ENCODE assay signal across 8 cellular contexts in genomic region chr19:48170817-48171347, GRCh38. TPM values are rescaled to one million over a fixed set of nuclear protein-coding genes. Genes with fewer than 3 reads are reported as not detected.
A peak's percentile ranks its signal among the peaks of the same experiment; 100 is the strongest.
DNase-seq lines count a peak whose midpoint lies in the region; ATAC-seq and TF ChIP-seq lines count a peak whose summit lies in the region.

No MANE protein-coding gene starts in this region.

- peak overlapping the region; percentile 86 to 99 (median 98) for H3K27ac Mint-ChIP-seq in naive thymus-derived CD8-positive, alpha-beta T cell

- H3K9me3 ChIP-seq in MG63 (no peaks in the 10 kb centered on the region), colonic mucosa (no peaks in the 10 kb centered on the region)

- H3K36me3 ChIP-seq in MG63 (peaks cover 36% of the 10 kb centered on the region), colonic mucosa (no peaks in the 10 kb centered on the region)

- H3K27ac ChIP-seq in colonic mucosa, result peak overlapping the region; percentile 94

- intact Hi-C loops in colonic mucosa (cut with DNase I), result no loop called here

- ATAC-seq in naive thymus-derived CD8-positive, alpha-beta T cell, result peak in 1 of 2 donors; percentile 2
- no peak for ATAC-seq in HG03378 (IDR thresholded peaks at IDR 0.05; ENCODE audit: unreplicated experiment)
- no peak for ATAC-seq in HG02623 (IDR thresholded peaks at IDR 0.05; ENCODE audit: unreplicated experiment)
- ATAC-seq in HG02571 (IDR thresholded peaks at IDR 0.05; ENCODE audit: unreplicated experiment), result no peak

- H3K4me3 ChIP-seq in GM12865 (ENCODE audit: low read depth, low read length), result peak overlapping the region; percentile 89
- peak overlapping the region; percentile 90 for H3K4me3 ChIP-seq in MG63
- peak overlapping the region; percentile 84 for H3K4me3 ChIP-seq in colonic mucosa

- peaks cover 4% of the 10 kb centered on the region for H3K4me1 ChIP-seq in colonic mucosa

- TF ChIP-seq CTCF in GM12865 (IDR thresholded peaks at IDR 0.05; ENCODE audit: insufficient read depth, low read depth, low read length, missing control alignments), result no peak
- TF ChIP-seq CTCF in colonic mucosa (IDR thresholded peaks at IDR 0.05), result no peak

- H3K36me3 Mint-ChIP-seq in naive thymus-derived CD8-positive, alpha-beta T cell, result peaks cover 0 to 29% (median 0%) of the 10 kb centered on the region in 3 donors

- H3K4me1 Mint-ChIP-seq in naive thymus-derived CD8-positive, alpha-beta T cell, result peaks cover 15 to 48% (median 27%) of the 10 kb centered on the region in 4 donors

- H3K9me3 Mint-ChIP-seq in naive thymus-derived CD8-positive, alpha-beta T cell, result no peaks in the 10 kb centered on the region

- DNase-seq in GM12865 (ENCODE audit: low read depth) (no peak), MG63 (no peak), colonic mucosa (peak; percentile 28)
- DNase-seq in naive thymus-derived CD8-positive, alpha-beta T cell, result no peak
- DNase-seq in stimulated activated CD4-positive, alpha-beta T cell treated with anti-CD3 and anti-CD28 coated beads, Interleukin-2, amount 100 ng/mL, for 24 hours, result no peak

- peak overlapping the region; percentile 86 to 99 (median 97) for H3K4me3 Mint-ChIP-seq in naive thymus-derived CD8-positive, alpha-beta T cell

- H3K27me3 Mint-ChIP-seq in naive thymus-derived CD8-positive, alpha-beta T cell, result no peaks in the 10 kb centered on the region

- POLR2A ChIA-PET in naive thymus-derived CD8-positive, alpha-beta T cell (lab: Charles Lee), result interaction anchor here (0.5 to 2.8 kb wide), 5 partner anchors 19 to 944 kb away, joined by 4 to 9 read pairs (median 4); partner anchors contain the start of gene TMEM143

- H3K27me3 ChIP-seq in MG63 (no peaks in the 10 kb centered on the region), colonic mucosa (no peaks in the 10 kb centered on the region)

- peak overlapping the region; percentile 87 to 90 for H3K9ac ChIP-seq in colonic mucosa (ENCODE audit: low read depth in 2 of 2, low read length in 2 of 2)

RNA-seq across cellular contexts. Expression of gene ZSWIM9, which starts 0.4 kb away (rescaled TPM):
- 0.86 and 1.5 TPM in 2 replicates for total RNA-seq in MG63 (2014; rRNA removed; shearing (Covaris generic); ENCODE audit: low replicate concordance)
- 1 to 10 TPM; 6.2 to 9.7 TPM for total RNA-seq in colonic mucosa
- 1 to 10 TPM; 8.9 to 9.4 TPM for total RNA-seq in naive thymus-derived CD8-positive, alpha-beta T cell
- polyA plus RNA-seq in naive thymus-derived CD8-positive, alpha-beta T cell, result 1 to 10 TPM in 1 of 3 donors, under 1 TPM in 2; 0.26 to 1.2 (median 0.91) TPM

RNA-seq across cellular contexts. Expression of gene LIG1, which starts 0.7 kb away (rescaled TPM):
- total RNA-seq in MG63 (2014; rRNA removed; shearing (Covaris generic); ENCODE audit: low replicate concordance), result 37.7 and 98.0 TPM in 2 replicates
- total RNA-seq in colonic mucosa, result 10 to 100 TPM; 26.4 to 75.6 TPM
- 100 to 1,000 TPM; 129 to 131 TPM for total RNA-seq in naive thymus-derived CD8-positive, alpha-beta T cell
- polyA plus RNA-seq in naive thymus-derived CD8-positive, alpha-beta T cell, result 10 to 100 TPM; 27.6 to 32.8 (median 28.8) TPM
